Comparison of ENCODE assay signal across 3 cellular contexts in the genomic region with DNA sequence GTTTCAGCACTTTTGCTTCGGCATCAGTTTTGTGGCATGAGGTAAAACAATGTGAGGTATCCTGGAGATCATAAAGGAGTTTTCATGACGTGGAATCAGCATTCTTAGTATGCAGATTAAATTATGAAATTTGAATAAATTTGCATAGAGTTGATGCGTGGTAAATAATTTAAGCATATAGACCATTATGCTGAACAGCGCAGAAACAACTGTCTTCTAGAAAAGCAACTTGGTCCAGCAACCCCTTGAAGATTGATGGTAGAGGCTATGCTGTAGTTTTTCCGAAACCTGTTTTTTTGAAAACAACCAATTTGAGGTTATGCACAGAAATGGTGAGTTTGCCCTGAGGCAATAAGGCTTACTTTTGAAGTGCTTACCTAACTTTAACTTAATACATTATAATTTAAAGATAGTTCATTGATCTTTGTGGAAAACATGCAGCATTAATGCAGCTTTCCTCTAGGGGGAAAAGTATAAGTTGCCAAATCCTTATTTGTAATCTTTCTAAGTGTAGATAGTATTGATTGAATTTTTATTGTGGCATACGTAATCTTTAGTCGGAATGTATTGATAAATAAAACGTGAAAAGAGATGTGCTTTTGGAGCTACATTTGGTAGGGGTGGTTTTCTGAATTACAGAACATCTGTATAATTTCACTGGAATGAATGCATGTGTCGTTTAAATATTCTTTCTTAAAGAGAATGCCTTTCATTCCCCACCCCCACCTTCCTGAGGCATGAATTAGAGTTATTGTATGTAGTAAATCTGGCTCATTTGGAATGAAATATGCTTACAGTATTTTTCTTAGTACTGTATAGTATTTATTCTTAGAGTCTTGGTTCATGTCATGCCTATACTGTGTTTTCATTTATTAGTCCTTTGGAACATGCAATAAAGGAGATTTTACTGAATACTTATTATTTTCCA.
TF ChIP-seq lines count a peak whose summit lies in the region.

No MANE protein-coding gene starts in this region.

TF ChIP-seq in SK-N-SH, 30 proteins besides CTCF, POLR2A, EP300 and RAD21:
- no peak for TF ChIP-seq FOSL2 (IDR thresholded peaks at IDR 0.05; ENCODE audit: borderline replicate concordance, low read depth)
- TF ChIP-seq, protein P1, sequence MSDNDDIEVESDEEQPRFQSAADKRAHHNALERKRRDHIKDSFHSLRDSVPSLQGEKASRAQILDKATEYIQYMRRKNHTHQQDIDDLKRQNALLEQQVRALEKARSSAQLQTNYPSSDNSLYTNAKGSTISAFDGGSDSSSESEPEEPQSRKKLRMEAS (IDR thresholded peaks at IDR 0.05; ENCODE audit: low read depth), result no peak
- no peak for TF ChIP-seq NFIC (IDR thresholded peaks at IDR 0.05; ENCODE audit: borderline replicate concordance)
- TF ChIP-seq, protein P2, sequence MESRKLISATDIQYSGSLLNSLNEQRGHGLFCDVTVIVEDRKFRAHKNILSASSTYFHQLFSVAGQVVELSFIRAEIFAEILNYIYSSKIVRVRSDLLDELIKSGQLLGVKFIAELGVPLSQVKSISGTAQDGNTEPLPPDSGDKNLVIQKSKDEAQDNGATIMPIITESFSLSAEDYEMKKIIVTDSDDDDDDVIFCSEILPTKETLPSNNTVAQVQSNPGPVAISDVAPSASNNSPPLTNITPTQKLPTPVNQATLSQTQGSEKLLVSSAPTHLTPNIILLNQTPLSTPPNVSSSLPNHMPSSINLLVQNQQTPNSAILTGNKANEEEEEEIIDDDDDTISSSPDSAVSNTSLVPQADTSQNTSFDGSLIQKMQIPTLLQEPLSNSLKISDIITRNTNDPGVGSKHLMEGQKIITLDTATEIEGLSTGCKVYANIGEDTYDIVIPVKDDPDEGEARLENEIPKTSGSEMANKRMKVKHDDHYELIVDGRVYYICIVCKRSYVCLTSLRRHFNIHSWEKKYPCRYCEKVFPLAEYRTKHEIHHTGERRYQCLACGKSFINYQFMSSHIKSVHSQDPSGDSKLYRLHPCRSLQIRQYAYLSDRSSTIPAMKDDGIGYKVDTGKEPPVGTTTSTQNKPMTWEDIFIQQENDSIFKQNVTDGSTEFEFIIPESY (IDR thresholded peaks at IDR 0.05; ENCODE audit: borderline replicate concordance, low read depth), result no peak
- TF ChIP-seq, protein P3, sequence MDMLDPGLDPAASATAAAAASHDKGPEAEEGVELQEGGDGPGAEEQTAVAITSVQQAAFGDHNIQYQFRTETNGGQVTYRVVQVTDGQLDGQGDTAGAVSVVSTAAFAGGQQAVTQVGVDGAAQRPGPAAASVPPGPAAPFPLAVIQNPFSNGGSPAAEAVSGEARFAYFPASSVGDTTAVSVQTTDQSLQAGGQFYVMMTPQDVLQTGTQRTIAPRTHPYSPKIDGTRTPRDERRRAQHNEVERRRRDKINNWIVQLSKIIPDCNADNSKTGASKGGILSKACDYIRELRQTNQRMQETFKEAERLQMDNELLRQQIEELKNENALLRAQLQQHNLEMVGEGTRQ (IDR thresholded peaks at IDR 0.05; ENCODE audit: borderline replicate concordance, low read depth, low read length), result no peak
- no peak for TF ChIP-seq TCF12 (IDR thresholded peaks at IDR 0.05)
- no peak for TF ChIP-seq YY1 (IDR thresholded peaks at IDR 0.05; ENCODE audit: low read depth)
- no peak for TF ChIP-seq RCOR1 (IDR thresholded peaks at IDR 0.05; ENCODE audit: low read length)
- TF ChIP-seq FOXM1 (IDR thresholded peaks at IDR 0.05; ENCODE audit: low read depth), result no peak
- no peak for TF ChIP-seq NRF1 (IDR thresholded peaks at IDR 0.05; ENCODE audit: low read depth, low read length)
- no peak for TF ChIP-seq POLR2AphosphoS5 (IDR thresholded peaks at IDR 0.05; ENCODE audit: low read depth, low read length)
- no peak for TF ChIP-seq RFX5 (IDR thresholded peaks at IDR 0.05; ENCODE audit: low read length)
- TF ChIP-seq MEF2A (IDR thresholded peaks at IDR 0.05; ENCODE audit: borderline replicate concordance, low read depth), result no peak
- TF ChIP-seq SIN3A (IDR thresholded peaks at IDR 0.05; ENCODE audit: borderline replicate concordance, low read depth, low read length), result no peak

TF ChIP-seq in SK-N-SH treated with all-trans-retinoic acid at 6 μM for 48 hours, 23 proteins besides CTCF, POLR2A, EP300 and RAD21:
- no peak for TF ChIP-seq ZFP30 (CRISPR knock-in tag; IDR thresholded peaks at IDR 0.05)
- TF ChIP-seq TOX (CRISPR knock-in tag; IDR thresholded peaks at IDR 0.05; ENCODE audit: borderline replicate concordance), result no peak
- TF ChIP-seq GLIS3 (CRISPR knock-in tag; IDR thresholded peaks at IDR 0.05), result no peak
- TF ChIP-seq RARB (CRISPR knock-in tag; IDR thresholded peaks at IDR 0.05), result no peak
- no peak for TF ChIP-seq ZNF70 (CRISPR knock-in tag; IDR thresholded peaks at IDR 0.05)

TF ChIP-seq in HepG2, 621 proteins besides CTCF, POLR2A, EP300 and RAD21:
- TF ChIP-seq ZNF530 (CRISPR knock-in tag; IDR thresholded peaks at IDR 0.05; ENCODE audit: low read depth) (no peak), ZNF776 (CRISPR knock-in tag; IDR thresholded peaks at IDR 0.05) (no peak), RBAK (CRISPR knock-in tag; IDR thresholded peaks at IDR 0.05) (no peak), MTA1 (CRISPR knock-in tag; IDR thresholded peaks at IDR 0.05; ENCODE audit: borderline replicate concordance) (no peak), ERF (CRISPR knock-in tag; IDR thresholded peaks at IDR 0.05) (no peak), GATA4 (IDR thresholded peaks at IDR 0.05; ENCODE audit: borderline replicate concordance, low read depth) (no peak), ELF1 (CRISPR knock-in tag; IDR thresholded peaks at IDR 0.05) (no peak)
